ENCODE assay signal across 14 cellular contexts in the genomic region with DNA sequence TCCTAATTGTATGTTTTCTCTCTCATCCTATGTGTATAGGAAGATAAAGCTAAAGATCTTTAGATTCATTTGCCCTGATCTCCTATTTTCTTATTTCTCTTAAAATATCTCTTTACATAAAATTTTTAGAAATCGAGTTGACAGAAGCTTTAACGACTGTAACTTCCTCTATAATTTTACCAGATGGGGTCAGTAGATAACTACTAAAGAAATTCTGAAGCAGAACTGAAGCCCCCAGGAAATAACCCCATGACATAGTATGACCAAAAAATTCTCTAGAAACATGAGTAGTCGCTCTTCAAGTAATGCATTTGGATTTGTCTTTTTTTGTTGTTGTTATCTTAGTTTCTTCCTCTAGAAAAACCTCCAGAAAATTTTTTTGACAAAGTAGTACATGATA.
DNase-seq lines count a peak whose midpoint lies in the region; ATAC-seq, FAIRE-seq and TF ChIP-seq lines count a peak whose summit lies in the region.
"Had no signal": no experiment of that assay in that cellular context is flagged by ENCODE, and none has a peak within 500 bp of the region (broad histone marks: within the 10 kb centered on the region; RNA-seq: fewer than 3 reads in every experiment).

No MANE protein-coding gene starts in this region.

- no peaks in the 10 kb centered on the region; the same call in 1 of the 2 replicates for H3K36me3 ChIP-seq in RWPE2 (ENCODE audit: low read depth)

- peak; percentile 59 for TF ChIP-seq CTCF in RWPE2 (IDR thresholded peaks at IDR 0.05; ENCODE audit: poor library complexity, severe bottlenecking)
- TF ChIP-seq CTCF in foreskin fibroblast (IDR thresholded peaks at IDR 0.05; ENCODE audit: low read depth, low read length) = no peak

- peak; percentile 24 for DNase-seq in CD1c-positive myeloid dendritic cell (ENCODE audit: extremely low spot score)
- no peak for DNase-seq in GM19239 (ENCODE audit: insufficient read length, low spot score)
- DNase-seq in RWPE2 (ENCODE audit: low spot score) = no peak
- DNase-seq in frontal cortex (ENCODE audit: low spot score in 2 of 2) = no peak
- no peak for DNase-seq in amygdala (lab: John Stamatoyannopoulos, UW)
- DNase-seq in foreskin fibroblast = no peak
- DNase-seq: activated CD8-positive, alpha-beta T cell treated with anti-CD3 and anti-CD28 coated beads for 36 hours; C1 segment of cervical spinal cord; NCI-H774; SHP77 treated with DMSO at 0.1 percent for 48 hours had no signal

- H3K27ac ChIP-seq in RWPE2 (ENCODE audit: poor library complexity, severe bottlenecking) = no peak overlapping the region
- H3K27ac ChIP-seq: coronary artery had no signal

- H3K4me3 ChIP-seq in RWPE2 (ENCODE audit: severe bottlenecking) (no peak overlapping the region), foreskin fibroblast (ENCODE audit: low read depth in 1 of 2, low read length in 2 of 2) (no peak overlapping the region)
- H3K4me3 ChIP-seq: coronary artery had no signal

- H3K9me3 ChIP-seq in RWPE2 (ENCODE audit: severe bottlenecking) = no peaks in the 10 kb centered on the region

- peak; percentile 57 for FAIRE-seq in GM19239 (lab: Jason Lieb, UNC)
- peak; percentile 19 for FAIRE-seq in frontal cortex (lab: Jason Lieb, UNC)

- no peaks in the 10 kb centered on the region for H3K4me1 ChIP-seq in RWPE2 (ENCODE audit: insufficient read depth, poor library complexity, severe bottlenecking)

- ATAC-seq in RWPE2 (ENCODE audit: low read depth) (no peak), GM19395 (IDR thresholded peaks at IDR 0.05; ENCODE audit: unreplicated experiment) (no peak), HG03108 (IDR thresholded peaks at IDR 0.05; ENCODE audit: unreplicated experiment) (no peak)
- ATAC-seq: activated CD8-positive, alpha-beta T cell treated with anti-CD3 and anti-CD28 coated beads for 36 hours; left lobe of liver had no signal

- no peaks in the 10 kb centered on the region for H3K27me3 ChIP-seq in RWPE2 (ENCODE audit: insufficient read depth, poor library complexity, severe bottlenecking)
